Comparison of ENCODE assay signal across 25 cellular contexts in the genomic region with DNA sequence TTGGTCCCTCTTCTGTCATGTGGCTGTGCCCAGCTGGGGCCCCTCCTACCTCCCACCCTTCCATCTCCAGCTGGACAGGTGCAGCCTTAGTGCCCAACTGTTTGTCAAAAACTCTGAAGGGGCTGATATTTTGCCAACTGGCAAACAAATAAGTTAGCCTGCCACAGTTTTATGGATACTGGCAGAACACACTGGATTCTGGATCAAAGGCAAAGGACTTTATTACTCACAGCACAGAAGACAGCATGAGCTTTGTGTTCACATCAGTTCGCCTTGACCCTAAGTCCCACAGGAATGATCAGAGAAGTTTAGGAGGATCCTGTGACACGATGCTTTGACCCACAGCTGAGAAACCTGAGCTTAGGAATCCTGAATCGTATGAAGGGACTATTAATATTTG. TPM values are rescaled to one million over a fixed set of nuclear protein-coding genes. Genes with fewer than 3 reads are reported as not detected.
A peak's percentile ranks its signal among the peaks of the same experiment; 100 is the strongest.
DNase-seq lines count a peak whose midpoint lies in the region; ATAC-seq and TF ChIP-seq lines count a peak whose summit lies in the region.
"Had no signal": no experiment of that assay in that cellular context is flagged by ENCODE, and none has a peak within 500 bp of the region (broad histone marks: within the 10 kb centered on the region; RNA-seq: fewer than 3 reads in every experiment).

No MANE protein-coding gene starts in this region.

- H3K4me3 ChIP-seq in PC-3 (ENCODE audit: low read length) (no peak overlapping the region), smooth muscle cell (no peak overlapping the region)
- H3K4me3 ChIP-seq: Peyer's patch, SJCRH30 had no signal

- DNase-seq in PC-3 (peak; percentile 88), left colon (no peak), smooth muscle cell (lab: John Stamatoyannopoulos, UW; ENCODE audit: unreplicated experiment) (no peak), T-helper 9 cell (no peak), SKM-1 (lab: John Stamatoyannopoulos, UW; ENCODE audit: unreplicated experiment) (no peak)
- DNase-seq in stimulated activated naive CD8-positive, alpha-beta T cell treated with anti-CD3 and anti-CD28 coated beads, Interleukin-15, Interleukin-2, amounts not matched to agents 100 U/mL and 50 U/mL, for 24 hours = no peak
- DNase-seq: ACHN; C1 segment of cervical spinal cord; Calu3; CD8-positive, alpha-beta memory T cell; DMS153; KBM-7; NCI-H1092 treated with DMSO at 0.1 percent for 48 hours; NCI-H1436 treated with DMSO at 0.1 percent for 48 hours; NCI-H1930; NCI-H226; NCI-H510A treated with DMSO at 0.1 percent for 48 hours; NCI-H748 treated with DMSO at 0.1 percent for 48 hours; Peyer's patch; SJCRH30 had no signal

- H3K9me3 ChIP-seq in PC-3 (ENCODE audit: low read length) (no peaks in the 10 kb centered on the region), smooth muscle cell (replicated peaks; ENCODE audit: low read depth) (no peaks in the 10 kb centered on the region)
- H3K9me3 ChIP-seq: SJCRH30 had no signal

- peak overlapping the region; percentile 100 for H3K27ac ChIP-seq in C4-2B
- H3K27ac ChIP-seq in PC-3 (ENCODE audit: low read length) = peak overlapping the region; percentile 45
- peak overlapping the region; percentile 82 for H3K27ac ChIP-seq in smooth muscle cell (ENCODE audit: low read depth)
- H3K27ac ChIP-seq: Peyer's patch, SJCRH30 had no signal

- H2AFZ ChIP-seq in PC-3 (ENCODE audit: low read length) = no peak overlapping the region
- no peak overlapping the region for H2AFZ ChIP-seq in smooth muscle cell (ENCODE audit: low read depth)

- H3F3A ChIP-seq in PC-3 (ENCODE audit: low read length, unreplicated experiment) (peaks cover 8% of the 10 kb centered on the region), smooth muscle cell (ENCODE audit: low read depth) (no peaks in the 10 kb centered on the region)

- peak; percentile 64 for ATAC-seq in PC-3
- peak; percentile 86 for ATAC-seq in left colon
- no peak for ATAC-seq in stimulated activated naive CD8-positive, alpha-beta T cell treated with anti-CD3 and anti-CD28 coated beads, Interleukin-15, Interleukin-2, amounts not matched to agents 100 U/mL and 50 U/mL, for 24 hours
- ATAC-seq: HCT116 had no signal

- 62% methylated on average over 3 of the region's 3 CpGs for WGBS in smooth muscle cell (ENCODE audit: low lambda C conversion rate)

- intact Hi-C loops in PC-3 (cut with micrococcal nuclease) = no loop called here
- intact Hi-C loops in left colon (cut with DNase I, micrococcal nuclease) = no loop called here

- TF ChIP-seq CTCF in C4-2B (conservative IDR thresholded peaks at IDR 0.05) (no peak), PC-3 (conservative IDR thresholded peaks at IDR 0.05; ENCODE audit: low read depth, low read length) (no peak), smooth muscle cell (IDR thresholded peaks at IDR 0.05; ENCODE audit: borderline replicate concordance, insufficient read depth, poor library complexity, severe bottlenecking) (no peak)

- POLR2A ChIA-PET in PC-3 (lab: Charles Lee; ENCODE audit: unreplicated experiment) = no interaction called here

- peaks cover 31% of the 10 kb centered on the region for H3K4me1 ChIP-seq in PC-3 (ENCODE audit: insufficient read depth, low read length)
- H3K4me1 ChIP-seq in smooth muscle cell (ENCODE audit: low read depth) = no peaks in the 10 kb centered on the region
- H3K4me1 ChIP-seq: Peyer's patch, SJCRH30 had no signal

- H4K20me1 ChIP-seq in PC-3 (ENCODE audit: low read length) = no peaks in the 10 kb centered on the region
- no peaks in the 10 kb centered on the region for H4K20me1 ChIP-seq in smooth muscle cell (ENCODE audit: low read depth)

- H3K9ac ChIP-seq in PC-3 (ENCODE audit: low read length) = no peak overlapping the region
- H3K9ac ChIP-seq in smooth muscle cell (ENCODE audit: low read depth) = no peak overlapping the region

- CTCF ChIA-PET in PC-3 (lab: Charles Lee) = interaction anchor here (0.7 kb wide), 1 partner anchor 32 kb away, joined by 3 read pairs; no protein-coding TSS in a partner anchor

- BruUV-seq in PC-3 (replicated peaks; lab: Mats Ljungman, UMichigan) = no TSS peak

- H3K4me2 ChIP-seq in PC-3 (ENCODE audit: low read length) (peak overlapping the region; percentile 46), smooth muscle cell (no peak overlapping the region)

- peaks cover 11% of the 10 kb centered on the region for H3K27me3 ChIP-seq in PC-3 (ENCODE audit: low read length)
- no peaks in the 10 kb centered on the region for H3K27me3 ChIP-seq in smooth muscle cell (ENCODE audit: low read depth)
- H3K27me3 ChIP-seq: Peyer's patch, SJCRH30 had no signal

- no peaks in the 10 kb centered on the region for H3K79me2 ChIP-seq in PC-3 (ENCODE audit: low read length)
- no peaks in the 10 kb centered on the region for H3K79me2 ChIP-seq in smooth muscle cell (ENCODE audit: low read depth)

- H3K36me3 ChIP-seq in PC-3 (ENCODE audit: low read depth, low read length) = no peaks in the 10 kb centered on the region
- no peaks in the 10 kb centered on the region for H3K36me3 ChIP-seq in smooth muscle cell (ENCODE audit: low read depth)
- H3K36me3 ChIP-seq: Peyer's patch, SJCRH30 had no signal

- H3K9me2 ChIP-seq in PC-3 (replicated peaks; ENCODE audit: low read length) = no peaks in the 10 kb centered on the region

RNA-seq across cellular contexts. Expression of a gene that starts 16.4 kb away (rescaled TPM):
- total RNA-seq in PC-3 (2014; rRNA removed) (not detected in 2 replicates), left colon (under 1 TPM in 1 of 2 donors, not detected in 1; 0.12 TPM), smooth muscle cell (not detected in 2 replicates)
- not detected in 2 replicates for polyA plus RNA-seq in smooth muscle cell
- total RNA-seq: Calu3; CD8-positive, alpha-beta memory T cell; G401; H1; HT1080; Peyer's patch; SJCRH30 had no signal
- polyA plus RNA-seq: CD8-positive, alpha-beta memory T cell had no signal

RNA-seq across cellular contexts. Expression of a gene that starts 21.6 kb away (rescaled TPM):
- not detected in 2 replicates for total RNA-seq in PC-3 (2014; rRNA removed)
- 1 to 10 TPM; 3.5 to 6.4 TPM for total RNA-seq in left colon
- total RNA-seq in smooth muscle cell = not detected in 2 replicates
- 0.80 and 0.82 TPM in 2 replicates for polyA plus RNA-seq in smooth muscle cell
- total RNA-seq: Calu3; CD8-positive, alpha-beta memory T cell; G401; H1; HT1080 had no signal
- polyA plus RNA-seq: CD8-positive, alpha-beta memory T cell had no signal

RNA-seq across cellular contexts. Expression of a gene that starts 34.9 kb away (rescaled TPM):
- total RNA-seq in PC-3 (2014; rRNA removed) (not detected in 2 replicates), left colon (10 to 100 TPM in 1 of 2 donors, 1 to 10 TPM in 1; 5.7 to 11.7 TPM), smooth muscle cell (not detected in 2 replicates)
- not detected in 2 replicates for polyA plus RNA-seq in smooth muscle cell
- total RNA-seq: Calu3; CD8-positive, alpha-beta memory T cell; G401; H1; HT1080; SJCRH30 had no signal
- polyA plus RNA-seq: CD8-positive, alpha-beta memory T cell had no signal

RNA-seq across cellular contexts. Expression of a gene that starts 56.3 kb away (rescaled TPM):
- total RNA-seq in PC-3 (2014; rRNA removed) (1.3 TPM in 1 of 2 replicates, not detected in the other), left colon (1 to 10 TPM; 4.5 to 8.5 TPM), smooth muscle cell (not detected in 2 replicates)
- polyA plus RNA-seq in smooth muscle cell = not detected in 2 replicates
- total RNA-seq: Calu3; CD8-positive, alpha-beta memory T cell; G401; H1; HT1080; Peyer's patch; SJCRH30 had no signal
- polyA plus RNA-seq: CD8-positive, alpha-beta memory T cell; H1 had no signal

Comparison
In these comparisons a context has a peak if more than half of its experiments do, and no peak if none do; other contexts are left out.
1. H3K27ac ChIP-seq: peak in every context shown above with its lines; median percentile 100 in C4-2B; 82 in smooth muscle cell; 45 in PC-3.